18 cellular contexts compared by ENCODE assay signal in genomic region chr1:115040501-115040900, GRCh38. TPM values are rescaled to one million over a fixed set of nuclear protein-coding genes. Genes with fewer than 3 reads are reported as not detected.
A peak's percentile ranks its signal among the peaks of the same experiment; 100 is the strongest.
DNase-seq lines count a peak whose midpoint lies in the region; ATAC-seq and TF ChIP-seq lines count a peak whose summit lies in the region.
"Had no signal": no experiment of that assay in that cellular context is flagged by ENCODE, and none has a peak within 500 bp of the region (broad histone marks: within the 10 kb centered on the region; RNA-seq: fewer than 3 reads in every experiment).

No MANE protein-coding gene starts in this region.

- TF ChIP-seq CTCF in BE2C (IDR thresholded peaks at IDR 0.05; ENCODE audit: low read depth, low read length) (peak; percentile 7; the same call in 1 of the 2 replicates), HFF-Myc (IDR thresholded peaks at IDR 0.05; ENCODE audit: low read depth, low read length, missing control alignments) (peak; percentile 20), VCaP (conservative IDR thresholded peaks at IDR 0.05) (peak; percentile 27; the same call in 1 of the 2 replicates), fibroblast of mammary gland (conservative IDR thresholded peaks at IDR 0.05; ENCODE audit: control insufficient read depth, insufficient read depth, low read depth, low read length) (peak; percentile 15)

- H3K9me3 ChIP-seq in BE2C: no peaks in the 10 kb centered on the region
- no peaks in the 10 kb centered on the region for H3K9me3 ChIP-seq in CD4-positive, alpha-beta memory T cell (ENCODE audit: control insufficient read depth in 1 of 2, low read length in 2 of 2)
- H3K9me3 ChIP-seq: SK-N-SH had no signal

- H3K4me1 Mint-ChIP-seq in CD4-positive, alpha-beta memory T cell: no peaks in the 10 kb centered on the region
- H3K4me1 Mint-ChIP-seq: T-helper 17 cell had no signal

- intact Hi-C loops in CD4-positive, alpha-beta memory T cell (cut with micrococcal nuclease): no loop called here

- CTCF ChIA-PET in CD4-positive, alpha-beta memory T cell (lab: Charles Lee; ENCODE audit: partially characterized antibody): interaction anchor here (6.8 kb wide), 1 partner anchor 12 kb away, joined by 49 read pairs; no protein-coding TSS in a partner anchor

- DNase-seq in BE2C (no peak), HFF-Myc (ENCODE audit: extremely low read depth, low read depth) (no peak), fibroblast of mammary gland (ENCODE audit: low read depth) (no peak), SW480 (ENCODE audit: low spot score) (no peak)
- DNase-seq in CD4-positive, alpha-beta memory T cell: no peak
- DNase-seq: IMR-90, NCI-H1048, NCI-H1694 treated with DMSO at 0.1 percent for 48 hours, NCI-H345, NCI-H526 treated with DMSO at 0.1 percent for 48 hours, SK-N-SH, T-helper 17 cell had no signal

- peaks cover 0 to 9% (median 2%) of the 10 kb centered on the region in 8 donors for H3K9me3 Mint-ChIP-seq in CD4-positive, alpha-beta memory T cell

- H3K27ac ChIP-seq in VCaP: no peak overlapping the region
- H3K27ac ChIP-seq in CD4-positive, alpha-beta memory T cell (ENCODE audit: low read depth, low read length): no peak overlapping the region
- H3K27ac ChIP-seq: BLaER1 had no signal

- peaks cover 16 to 33% of the 10 kb centered on the region in 2 donors for H3K36me3 Mint-ChIP-seq in CD4-positive, alpha-beta memory T cell

- no peak overlapping the region for H3K27ac Mint-ChIP-seq in CD4-positive, alpha-beta memory T cell
- H3K27ac Mint-ChIP-seq: T-helper 17 cell had no signal

- no peaks in the 10 kb centered on the region for H3K4me1 ChIP-seq in BE2C
- no peaks in the 10 kb centered on the region for H3K4me1 ChIP-seq in CD4-positive, alpha-beta memory T cell (ENCODE audit: insufficient read depth, low read length)
- H3K4me1 ChIP-seq: BLaER1 had no signal

- no peaks in the 10 kb centered on the region for H3K36me3 ChIP-seq in BE2C
- no peaks in the 10 kb centered on the region for H3K36me3 ChIP-seq in CD4-positive, alpha-beta memory T cell (ENCODE audit: insufficient read depth, low read length)
- H3K36me3 ChIP-seq: BLaER1 had no signal

- H3K27me3 ChIP-seq in BE2C: no peaks in the 10 kb centered on the region
- no peaks in the 10 kb centered on the region for H3K27me3 ChIP-seq in CD4-positive, alpha-beta memory T cell (ENCODE audit: insufficient read depth, low read length)
- H3K27me3 ChIP-seq: BLaER1 had no signal

- ATAC-seq in GM21825 (IDR thresholded peaks at IDR 0.05; ENCODE audit: unreplicated experiment) (no peak), GM21619 (IDR thresholded peaks at IDR 0.05; ENCODE audit: unreplicated experiment) (no peak)
- ATAC-seq: Right ventricle myocardium inferior, T-helper 17 cell had no signal

- POLR2A ChIA-PET in CD4-positive, alpha-beta memory T cell (lab: Charles Lee; ENCODE audit: partially characterized antibody): no interaction called here

- H3K4me3 ChIP-seq in BE2C (ENCODE audit: low read depth, low read length): no peak overlapping the region
- H3K4me3 ChIP-seq in HFF-Myc (replicated peaks; ENCODE audit: low read depth, low read length): no peak overlapping the region
- H3K4me3 ChIP-seq in fibroblast of mammary gland (ENCODE audit: control insufficient read depth, low read depth, low read length): no peak overlapping the region
- no peak overlapping the region for H3K4me3 ChIP-seq in CD4-positive, alpha-beta memory T cell (ENCODE audit: low read length in 2 of 2)
- H3K4me3 ChIP-seq: BLaER1 had no signal

- no peaks in the 10 kb centered on the region for H3K27me3 Mint-ChIP-seq in CD4-positive, alpha-beta memory T cell
- H3K27me3 Mint-ChIP-seq: T-helper 17 cell had no signal

- no peak overlapping the region for H3K4me3 Mint-ChIP-seq in CD4-positive, alpha-beta memory T cell
- H3K4me3 Mint-ChIP-seq: T-helper 17 cell had no signal

RNA-seq across cellular contexts. Expression of gene TSHB, which starts 10.9 kb away (rescaled TPM):
- not detected for polyA plus RNA-seq in BE2C (2012; ENCODE audit: insufficient read depth, insufficient read length, low read depth)
- not detected for total RNA-seq in CD4-positive, alpha-beta memory T cell
- polyA plus RNA-seq in CD4-positive, alpha-beta memory T cell: not detected
- total RNA-seq: IMR-90, LHCN-M2, Right ventricle myocardium inferior, T-helper 17 cell had no signal
- polyA plus RNA-seq: IMR-90, SK-N-SH had no signal

RNA-seq across cellular contexts. Expression of gene TSPAN2, which starts 48.8 kb away (rescaled TPM):
- not detected for polyA plus RNA-seq in BE2C (2012; ENCODE audit: insufficient read depth, insufficient read length, low read depth)
- 1 to 10 TPM; 1.3 to 3.5 TPM for total RNA-seq in CD4-positive, alpha-beta memory T cell
- 10 to 100 TPM; 20.8 to 21.8 TPM for polyA plus RNA-seq in CD4-positive, alpha-beta memory T cell
